Comparison of ENCODE assay signal across 10 cellular contexts in the genomic region with DNA sequence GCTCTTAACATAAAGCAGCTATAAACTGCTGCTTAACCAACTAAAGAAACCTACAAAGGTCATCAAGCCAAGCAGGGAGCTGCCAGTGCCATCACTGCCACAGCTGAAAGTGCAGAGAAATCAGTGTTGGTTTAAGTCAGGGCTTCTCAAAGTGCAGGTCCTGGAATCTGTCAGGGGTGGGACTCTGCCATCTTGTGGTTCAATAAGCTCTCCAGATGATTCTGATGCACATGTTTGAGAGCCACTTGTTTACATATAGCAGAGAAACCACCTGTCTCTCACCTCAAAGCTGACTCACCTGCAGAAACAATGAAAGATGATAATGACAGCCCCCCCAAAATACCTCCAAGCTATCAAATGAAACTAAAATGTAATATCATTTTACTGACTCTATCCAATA. TPM values are rescaled to one million over a fixed set of nuclear protein-coding genes. Genes with fewer than 3 reads are reported as not detected.
DNase-seq lines count a peak whose midpoint lies in the region; ATAC-seq and TF ChIP-seq lines count a peak whose summit lies in the region.
"Had no signal": no experiment of that assay in that cellular context is flagged by ENCODE, and none has a peak within 500 bp of the region (broad histone marks: within the 10 kb centered on the region; RNA-seq: fewer than 3 reads in every experiment).

No MANE protein-coding gene starts in this region.

- no peak overlapping the region for H3K9ac ChIP-seq in smooth muscle cell (ENCODE audit: low read depth)

- peaks cover 12% of the 10 kb centered on the region for H3F3A ChIP-seq in smooth muscle cell (ENCODE audit: low read depth)

- H4K20me1 ChIP-seq in smooth muscle cell (ENCODE audit: low read depth) = no peaks in the 10 kb centered on the region

- no peaks in the 10 kb centered on the region for H3K9me3 ChIP-seq in CD4-positive, alpha-beta T cell (ENCODE audit: control insufficient read depth, low read length)
- H3K9me3 ChIP-seq in spleen = no peaks in the 10 kb centered on the region
- no peaks in the 10 kb centered on the region for H3K9me3 ChIP-seq in smooth muscle cell (replicated peaks; ENCODE audit: low read depth)
- H3K9me3 ChIP-seq: esophagus squamous epithelium had no signal

- peaks cover 21% of the 10 kb centered on the region for H3K27me3 Mint-ChIP-seq in CD4-positive, alpha-beta T cell

- H3K36me3 Mint-ChIP-seq in CD4-positive, alpha-beta T cell (ENCODE audit: low read depth) = no peaks in the 10 kb centered on the region

- H3K4me3 Mint-ChIP-seq in CD4-positive, alpha-beta T cell = no peak overlapping the region
- H3K4me3 Mint-ChIP-seq: activated T-cell treated with anti-CD3 and anti-CD28 coated beads, Interleukin-2, amount 50 U/mL, for 24 hours had no signal

- H3K4me3 ChIP-seq in GM12865 (ENCODE audit: low read depth, low read length) (no peak overlapping the region), spleen (no peak overlapping the region), smooth muscle cell (no peak overlapping the region)
- H3K4me3 ChIP-seq: esophagus squamous epithelium had no signal

- H2AFZ ChIP-seq in smooth muscle cell (ENCODE audit: low read depth) = no peak overlapping the region

- no peak overlapping the region for H3K27ac ChIP-seq in CD4-positive, alpha-beta T cell (ENCODE audit: low read depth, low read length)
- H3K27ac ChIP-seq in spleen = no peak overlapping the region
- H3K27ac ChIP-seq in smooth muscle cell (ENCODE audit: low read depth) = no peak overlapping the region
- H3K27ac ChIP-seq: esophagus squamous epithelium had no signal

- POLR2A ChIA-PET in CD4-positive, alpha-beta T cell (lab: Charles Lee) = interaction anchor here (1.1 to 1.5 kb wide), 2 partner anchors 9 to 49 kb away, joined by 3 read pairs; partner anchors contain the start of gene SH3GLB1

- intact Hi-C loops in CD4-positive, alpha-beta T cell (cut with DNase I, micrococcal nuclease) = no loop called here
- intact Hi-C loops in spleen (cut with DNase I; ENCODE audit: low total_unique reads) = no loop called here

- no peak overlapping the region for H3K27ac Mint-ChIP-seq in CD4-positive, alpha-beta T cell
- H3K27ac Mint-ChIP-seq: activated T-cell treated with anti-CD3 and anti-CD28 coated beads, Interleukin-2, amount 50 U/mL, for 24 hours had no signal

- TF ChIP-seq POLR2A in spleen (IDR thresholded peaks at IDR 0.05) = no peak

- TF ChIP-seq CTCF in CD4-positive, alpha-beta T cell (IDR thresholded peaks at IDR 0.05) = no peak
- TF ChIP-seq CTCF in GM12865 (IDR thresholded peaks at IDR 0.05; ENCODE audit: insufficient read depth, low read depth, low read length, missing control alignments) (no peak), spleen (IDR thresholded peaks at IDR 0.05 in 8 of 11, conservative IDR thresholded peaks at IDR 0.05 in 3 of 11) (no peak), smooth muscle cell (IDR thresholded peaks at IDR 0.05; ENCODE audit: borderline replicate concordance, insufficient read depth, poor library complexity, severe bottlenecking) (no peak)

- H3K4me2 ChIP-seq in smooth muscle cell = no peak overlapping the region

- H3K4me1 ChIP-seq in spleen (peaks cover 0 to 4% (median 0%) of the 10 kb centered on the region in 6 donors), smooth muscle cell (ENCODE audit: low read depth) (no peaks in the 10 kb centered on the region)
- H3K4me1 ChIP-seq: esophagus squamous epithelium had no signal

- no peaks in the 10 kb centered on the region for H3K4me1 Mint-ChIP-seq in CD4-positive, alpha-beta T cell (ENCODE audit: low read depth)

- no peaks in the 10 kb centered on the region for H3K79me2 ChIP-seq in smooth muscle cell (ENCODE audit: low read depth)

- no peak for DNase-seq in CD4-positive, alpha-beta T cell
- DNase-seq in GM12865 (ENCODE audit: low read depth) = peak; percentile 51
- peak; percentile 67 for DNase-seq in NCI-H345 (lab: John Stamatoyannopoulos, UW)
- peak; percentile 51 for DNase-seq in dermis blood vessel endothelial cell
- no peak for DNase-seq in OCI-M2 (lab: John Stamatoyannopoulos, UW; ENCODE audit: unreplicated experiment)
- no peak for DNase-seq in spleen
- DNase-seq in smooth muscle cell (lab: John Stamatoyannopoulos, UW; ENCODE audit: unreplicated experiment) = no peak
- DNase-seq: activated T-cell treated with anti-CD3 and anti-CD28 coated beads, Interleukin-2, amount 50 U/mL, for 24 hours; esophagus squamous epithelium had no signal

- ATAC-seq in CD4-positive, alpha-beta T cell (ENCODE audit: poor library complexity) = peak; percentile 46
- ATAC-seq in HG03108 (IDR thresholded peaks at IDR 0.05; ENCODE audit: unreplicated experiment) = no peak

- no peaks in the 10 kb centered on the region for H3K27me3 ChIP-seq in CD4-positive, alpha-beta T cell (ENCODE audit: control insufficient read depth, insufficient read depth, low read length)
- H3K27me3 ChIP-seq in spleen (replicated peaks in 1 of 7) (no peaks in the 10 kb centered on the region), smooth muscle cell (ENCODE audit: low read depth) (no peaks in the 10 kb centered on the region)

- H3K36me3 ChIP-seq in spleen (no peaks in the 10 kb centered on the region), smooth muscle cell (ENCODE audit: low read depth) (no peaks in the 10 kb centered on the region)
- H3K36me3 ChIP-seq: esophagus squamous epithelium had no signal

- H3K9me3 Mint-ChIP-seq in CD4-positive, alpha-beta T cell = no peaks in the 10 kb centered on the region
- H3K9me3 Mint-ChIP-seq: activated T-cell treated with anti-CD3 and anti-CD28 coated beads, Interleukin-2, amount 50 U/mL, for 24 hours had no signal

- CTCF ChIA-PET in CD4-positive, alpha-beta T cell (lab: Charles Lee) = interaction anchor here (1.2 to 2.6 kb wide), 2 partner anchors 9 to 49 kb away, joined by 7 to 14 read pairs; partner anchors contain the start of gene SH3GLB1

RNA-seq across cellular contexts. Expression of gene SH3GLB1, which starts 49.3 kb away (rescaled TPM):
- 10 to 100 TPM; 50.6 to 52.3 TPM for total RNA-seq in CD4-positive, alpha-beta T cell
- total RNA-seq in dermis blood vessel endothelial cell = 54.1 and 77.5 TPM in 2 replicates
- 100 to 1,000 TPM in 3 of 7 donors, 10 to 100 TPM in 4; 82.7 to 122 (median 88.9) TPM for total RNA-seq in spleen
- 10 to 100 TPM; 20.2 to 35.3 (median 27.3) TPM for polyA plus RNA-seq in spleen
- total RNA-seq in smooth muscle cell = 69.0 and 89.8 TPM in 2 replicates
- polyA plus RNA-seq in smooth muscle cell = 76.5 and 86.8 TPM in 2 replicates

Comparison
In these comparisons a context has a peak if more than half of its experiments do, and no peak if none do; other contexts are left out.
1. DNase-seq: peak in GM12865 (single experiment), NCI-H345 (single experiment) and dermis blood vessel endothelial cell (single experiment); none in CD4-positive, alpha-beta T cell (0 of 10), OCI-M2 (single experiment), spleen (single experiment) and smooth muscle cell (single experiment).